2 cellular contexts compared by ENCODE assay signal in genomic region chr10:31808258-31809218, GRCh38.
A peak's percentile ranks its signal among the peaks of the same experiment; 100 is the strongest.
TF ChIP-seq lines count a peak whose summit lies in the region.

No MANE protein-coding gene starts in this region.

TF ChIP-seq in HEK293, 187 proteins besides CTCF, POLR2A, EP300 and RAD21 (continued from another document):
- no peak for TF ChIP-seq TSHZ1 (tag by site-specific recombination; IDR thresholded peaks at IDR 0.05; ENCODE audit: borderline replicate concordance)
- peak; percentile 64 for TF ChIP-seq ZNF654 (tag by site-specific recombination; IDR thresholded peaks at IDR 0.05; ENCODE audit: low read depth)
- TF ChIP-seq SCRT1 (tag by site-specific recombination; IDR thresholded peaks at IDR 0.05; ENCODE audit: borderline replicate concordance): peak; percentile 42; the same call in 1 of the 2 replicates
- no peak for TF ChIP-seq HOXD13 (CRISPR knock-in tag; IDR thresholded peaks at IDR 0.05; ENCODE audit: borderline replicate concordance)
- TF ChIP-seq ZNF707 (tag by site-specific recombination; IDR thresholded peaks at IDR 0.05): no peak
- no peak for TF ChIP-seq ZNF292 (tag by site-specific recombination; IDR thresholded peaks at IDR 0.05; ENCODE audit: borderline replicate concordance, low read depth)
- TF ChIP-seq, protein P1, sequence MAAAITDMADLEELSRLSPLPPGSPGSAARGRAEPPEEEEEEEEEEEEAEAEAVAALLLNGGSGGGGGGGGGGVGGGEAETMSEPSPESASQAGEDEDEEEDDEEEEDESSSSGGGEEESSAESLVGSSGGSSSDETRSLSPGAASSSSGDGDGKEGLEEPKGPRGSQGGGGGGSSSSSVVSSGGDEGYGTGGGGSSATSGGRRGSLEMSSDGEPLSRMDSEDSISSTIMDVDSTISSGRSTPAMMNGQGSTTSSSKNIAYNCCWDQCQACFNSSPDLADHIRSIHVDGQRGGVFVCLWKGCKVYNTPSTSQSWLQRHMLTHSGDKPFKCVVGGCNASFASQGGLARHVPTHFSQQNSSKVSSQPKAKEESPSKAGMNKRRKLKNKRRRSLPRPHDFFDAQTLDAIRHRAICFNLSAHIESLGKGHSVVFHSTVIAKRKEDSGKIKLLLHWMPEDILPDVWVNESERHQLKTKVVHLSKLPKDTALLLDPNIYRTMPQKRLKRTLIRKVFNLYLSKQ (tag by site-specific recombination; IDR thresholded peaks at IDR 0.05; ENCODE audit: borderline replicate concordance): no peak

TF ChIP-seq in K562, 482 proteins besides CTCF, POLR2A, EP300 and RAD21 (continued from another document and continues in another):
- TF ChIP-seq HNRNPLL (IDR thresholded peaks at IDR 0.05; ENCODE audit: low read depth, low read length, poor library complexity, severe bottlenecking) (no peak), TFAM (CRISPR knock-in tag; conservative IDR thresholded peaks at IDR 0.05) (no peak), HIVEP1 (CRISPR knock-in tag; IDR thresholded peaks at IDR 0.05) (no peak), RFX7 (CRISPR knock-in tag; IDR thresholded peaks at IDR 0.05) (no peak), PBX2 (CRISPR knock-in tag; IDR thresholded peaks at IDR 0.05; ENCODE audit: low read depth) (no peak), PBX2 (tag; conservative IDR thresholded peaks at IDR 0.05; ENCODE audit: low read depth) (no peak), MYBL2 (IDR thresholded peaks at IDR 0.05; ENCODE audit: low read depth) (no peak), MYBL2 (CRISPR knock-in tag; IDR thresholded peaks at IDR 0.05; ENCODE audit: borderline replicate concordance) (no peak), CEBPG (CRISPR knock-in tag; IDR thresholded peaks at IDR 0.05) (peak; percentile 69), CEBPG (tag; conservative IDR thresholded peaks at IDR 0.05 in 1 of 2, IDR thresholded peaks at IDR 0.05 in 1 of 2) (peak; percentile 22 to 69; a peak in 3 of 4 replicates), ZBTB1 (CRISPR knock-in tag; IDR thresholded peaks at IDR 0.05; ENCODE audit: borderline replicate concordance, low read depth) (no peak), TARDBP (IDR thresholded peaks at IDR 0.05) (no peak), HCFC1 (IDR thresholded peaks at IDR 0.05; ENCODE audit: low read depth, low read length) (no peak), L3MBTL2 (IDR thresholded peaks at IDR 0.05) (no peak), MITF (IDR thresholded peaks at IDR 0.05) (no peak), TBL1XR1 (IDR thresholded peaks at IDR 0.05; ENCODE audit: low read length in 2 of 2) (no peak), ZBTB5 (IDR thresholded peaks at IDR 0.05) (no peak), DIDO1 (tag; IDR thresholded peaks at IDR 0.05; ENCODE audit: low read depth) (no peak), ZNF124 (CRISPR knock-in tag; IDR thresholded peaks at IDR 0.05) (no peak), XRCC3 (IDR thresholded peaks at IDR 0.05) (no peak), FOXA3 (CRISPR knock-in tag; conservative IDR thresholded peaks at IDR 0.05 in 1 of 2, IDR thresholded peaks at IDR 0.05 in 1 of 2) (no peak), ESRRA (IDR thresholded peaks at IDR 0.05; ENCODE audit: borderline replicate concordance, low read depth) (no peak), SUPT5H (IDR thresholded peaks at IDR 0.05) (no peak), ATF7 (IDR thresholded peaks at IDR 0.05) (peak; percentile 26; the same call in 1 of the 2 replicates), NR3C1 (CRISPR knock-in tag; IDR thresholded peaks at IDR 0.05) (no peak), ATF1 (CRISPR knock-in tag; IDR thresholded peaks at IDR 0.05) (no peak), ATF1 (tag; IDR thresholded peaks at IDR 0.05) (no peak), ZKSCAN1 (IDR thresholded peaks at IDR 0.05; ENCODE audit: low read depth, low read length) (peak; percentile 70), CEBPB (tag; IDR thresholded peaks at IDR 0.05) (0 out of 2 replicates have a peak, but pooled peaks have one; percentile 10), ARHGAP35 (IDR thresholded peaks at IDR 0.05; ENCODE audit: partially characterized antibody) (no peak)
- TF ChIP-seq, protein P2, sequence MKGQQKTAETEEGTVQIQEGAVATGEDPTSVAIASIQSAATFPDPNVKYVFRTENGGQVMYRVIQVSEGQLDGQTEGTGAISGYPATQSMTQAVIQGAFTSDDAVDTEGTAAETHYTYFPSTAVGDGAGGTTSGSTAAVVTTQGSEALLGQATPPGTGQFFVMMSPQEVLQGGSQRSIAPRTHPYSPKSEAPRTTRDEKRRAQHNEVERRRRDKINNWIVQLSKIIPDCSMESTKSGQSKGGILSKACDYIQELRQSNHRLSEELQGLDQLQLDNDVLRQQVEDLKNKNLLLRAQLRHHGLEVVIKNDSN (CRISPR knock-in tag; IDR thresholded peaks at IDR 0.05): no peak
- TF ChIP-seq, protein P3, sequence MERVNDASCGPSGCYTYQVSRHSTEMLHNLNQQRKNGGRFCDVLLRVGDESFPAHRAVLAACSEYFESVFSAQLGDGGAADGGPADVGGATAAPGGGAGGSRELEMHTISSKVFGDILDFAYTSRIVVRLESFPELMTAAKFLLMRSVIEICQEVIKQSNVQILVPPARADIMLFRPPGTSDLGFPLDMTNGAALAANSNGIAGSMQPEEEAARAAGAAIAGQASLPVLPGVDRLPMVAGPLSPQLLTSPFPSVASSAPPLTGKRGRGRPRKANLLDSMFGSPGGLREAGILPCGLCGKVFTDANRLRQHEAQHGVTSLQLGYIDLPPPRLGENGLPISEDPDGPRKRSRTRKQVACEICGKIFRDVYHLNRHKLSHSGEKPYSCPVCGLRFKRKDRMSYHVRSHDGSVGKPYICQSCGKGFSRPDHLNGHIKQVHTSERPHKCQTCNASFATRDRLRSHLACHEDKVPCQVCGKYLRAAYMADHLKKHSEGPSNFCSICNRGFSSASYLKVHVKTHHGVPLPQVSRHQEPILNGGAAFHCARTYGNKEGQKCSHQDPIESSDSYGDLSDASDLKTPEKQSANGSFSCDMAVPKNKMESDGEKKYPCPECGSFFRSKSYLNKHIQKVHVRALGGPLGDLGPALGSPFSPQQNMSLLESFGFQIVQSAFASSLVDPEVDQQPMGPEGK (CRISPR knock-in tag; IDR thresholded peaks at IDR 0.05; ENCODE audit: borderline replicate concordance): no peak
- TF ChIP-seq, protein P4, sequence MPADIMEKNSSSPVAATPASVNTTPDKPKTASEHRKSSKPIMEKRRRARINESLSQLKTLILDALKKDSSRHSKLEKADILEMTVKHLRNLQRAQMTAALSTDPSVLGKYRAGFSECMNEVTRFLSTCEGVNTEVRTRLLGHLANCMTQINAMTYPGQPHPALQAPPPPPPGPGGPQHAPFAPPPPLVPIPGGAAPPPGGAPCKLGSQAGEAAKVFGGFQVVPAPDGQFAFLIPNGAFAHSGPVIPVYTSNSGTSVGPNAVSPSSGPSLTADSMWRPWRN (IDR thresholded peaks at IDR 0.05; ENCODE audit: low read depth): no peak
- TF ChIP-seq, protein P5, sequence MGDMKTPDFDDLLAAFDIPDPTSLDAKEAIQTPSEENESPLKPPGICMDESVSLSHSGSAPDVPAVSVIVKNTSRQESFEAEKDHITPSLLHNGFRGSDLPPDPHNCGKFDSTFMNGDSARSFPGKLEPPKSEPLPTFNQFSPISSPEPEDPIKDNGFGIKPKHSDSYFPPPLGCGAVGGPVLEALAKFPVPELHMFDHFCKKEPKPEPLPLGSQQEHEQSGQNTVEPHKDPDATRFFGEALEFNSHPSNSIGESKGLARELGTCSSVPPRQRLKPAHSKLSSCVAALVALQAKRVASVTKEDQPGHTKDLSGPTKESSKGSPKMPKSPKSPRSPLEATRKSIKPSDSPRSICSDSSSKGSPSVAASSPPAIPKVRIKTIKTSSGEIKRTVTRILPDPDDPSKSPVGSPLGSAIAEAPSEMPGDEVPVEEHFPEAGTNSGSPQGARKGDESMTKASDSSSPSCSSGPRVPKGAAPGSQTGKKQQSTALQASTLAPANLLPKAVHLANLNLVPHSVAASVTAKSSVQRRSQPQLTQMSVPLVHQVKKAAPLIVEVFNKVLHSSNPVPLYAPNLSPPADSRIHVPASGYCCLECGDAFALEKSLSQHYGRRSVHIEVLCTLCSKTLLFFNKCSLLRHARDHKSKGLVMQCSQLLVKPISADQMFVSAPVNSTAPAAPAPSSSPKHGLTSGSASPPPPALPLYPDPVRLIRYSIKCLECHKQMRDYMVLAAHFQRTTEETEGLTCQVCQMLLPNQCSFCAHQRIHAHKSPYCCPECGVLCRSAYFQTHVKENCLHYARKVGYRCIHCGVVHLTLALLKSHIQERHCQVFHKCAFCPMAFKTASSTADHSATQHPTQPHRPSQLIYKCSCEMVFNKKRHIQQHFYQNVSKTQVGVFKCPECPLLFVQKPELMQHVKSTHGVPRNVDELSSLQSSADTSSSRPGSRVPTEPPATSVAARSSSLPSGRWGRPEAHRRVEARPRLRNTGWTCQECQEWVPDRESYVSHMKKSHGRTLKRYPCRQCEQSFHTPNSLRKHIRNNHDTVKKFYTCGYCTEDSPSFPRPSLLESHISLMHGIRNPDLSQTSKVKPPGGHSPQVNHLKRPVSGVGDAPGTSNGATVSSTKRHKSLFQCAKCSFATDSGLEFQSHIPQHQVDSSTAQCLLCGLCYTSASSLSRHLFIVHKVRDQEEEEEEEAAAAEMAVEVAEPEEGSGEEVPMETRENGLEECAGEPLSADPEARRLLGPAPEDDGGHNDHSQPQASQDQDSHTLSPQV (IDR thresholded peaks at IDR 0.05): no peak
- TF ChIP-seq, protein P6, sequence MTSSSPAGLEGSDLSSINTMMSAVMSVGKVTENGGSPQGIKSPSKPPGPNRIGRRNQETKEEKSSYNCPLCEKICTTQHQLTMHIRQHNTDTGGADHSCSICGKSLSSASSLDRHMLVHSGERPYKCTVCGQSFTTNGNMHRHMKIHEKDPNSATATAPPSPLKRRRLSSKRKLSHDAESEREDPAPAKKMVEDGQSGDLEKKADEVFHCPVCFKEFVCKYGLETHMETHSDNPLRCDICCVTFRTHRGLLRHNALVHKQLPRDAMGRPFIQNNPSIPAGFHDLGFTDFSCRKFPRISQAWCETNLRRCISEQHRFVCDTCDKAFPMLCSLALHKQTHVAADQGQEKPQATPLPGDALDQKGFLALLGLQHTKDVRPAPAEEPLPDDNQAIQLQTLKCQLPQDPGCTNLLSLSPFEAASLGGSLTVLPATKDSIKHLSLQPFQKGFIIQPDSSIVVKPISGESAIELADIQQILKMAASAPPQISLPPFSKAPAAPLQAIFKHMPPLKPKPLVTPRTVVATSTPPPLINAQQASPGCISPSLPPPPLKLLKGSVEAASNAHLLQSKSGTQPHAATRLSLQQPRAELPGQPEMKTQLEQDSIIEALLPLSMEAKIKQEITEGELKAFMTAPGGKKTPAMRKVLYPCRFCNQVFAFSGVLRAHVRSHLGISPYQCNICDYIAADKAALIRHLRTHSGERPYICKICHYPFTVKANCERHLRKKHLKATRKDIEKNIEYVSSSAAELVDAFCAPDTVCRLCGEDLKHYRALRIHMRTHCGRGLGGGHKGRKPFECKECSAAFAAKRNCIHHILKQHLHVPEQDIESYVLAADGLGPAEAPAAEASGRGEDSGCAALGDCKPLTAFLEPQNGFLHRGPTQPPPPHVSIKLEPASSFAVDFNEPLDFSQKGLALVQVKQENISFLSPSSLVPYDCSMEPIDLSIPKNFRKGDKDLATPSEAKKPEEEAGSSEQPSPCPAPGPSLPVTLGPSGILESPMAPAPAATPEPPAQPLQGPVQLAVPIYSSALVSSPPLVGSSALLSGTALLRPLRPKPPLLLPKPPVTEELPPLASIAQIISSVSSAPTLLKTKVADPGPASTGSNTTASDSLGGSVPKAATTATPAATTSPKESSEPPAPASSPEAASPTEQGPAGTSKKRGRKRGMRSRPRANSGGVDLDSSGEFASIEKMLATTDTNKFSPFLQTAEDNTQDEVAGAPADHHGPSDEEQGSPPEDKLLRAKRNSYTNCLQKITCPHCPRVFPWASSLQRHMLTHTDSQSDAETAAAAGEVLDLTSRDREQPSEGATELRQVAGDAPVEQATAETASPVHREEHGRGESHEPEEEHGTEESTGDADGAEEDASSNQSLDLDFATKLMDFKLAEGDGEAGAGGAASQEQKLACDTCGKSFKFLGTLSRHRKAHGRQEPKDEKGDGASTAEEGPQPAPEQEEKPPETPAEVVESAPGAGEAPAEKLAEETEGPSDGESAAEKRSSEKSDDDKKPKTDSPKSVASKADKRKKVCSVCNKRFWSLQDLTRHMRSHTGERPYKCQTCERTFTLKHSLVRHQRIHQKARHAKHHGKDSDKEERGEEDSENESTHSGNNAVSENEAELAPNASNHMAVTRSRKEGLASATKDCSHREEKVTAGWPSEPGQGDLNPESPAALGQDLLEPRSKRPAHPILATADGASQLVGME (CRISPR knock-in tag; IDR thresholded peaks at IDR 0.05): no peak
